In the genomic region with DNA sequence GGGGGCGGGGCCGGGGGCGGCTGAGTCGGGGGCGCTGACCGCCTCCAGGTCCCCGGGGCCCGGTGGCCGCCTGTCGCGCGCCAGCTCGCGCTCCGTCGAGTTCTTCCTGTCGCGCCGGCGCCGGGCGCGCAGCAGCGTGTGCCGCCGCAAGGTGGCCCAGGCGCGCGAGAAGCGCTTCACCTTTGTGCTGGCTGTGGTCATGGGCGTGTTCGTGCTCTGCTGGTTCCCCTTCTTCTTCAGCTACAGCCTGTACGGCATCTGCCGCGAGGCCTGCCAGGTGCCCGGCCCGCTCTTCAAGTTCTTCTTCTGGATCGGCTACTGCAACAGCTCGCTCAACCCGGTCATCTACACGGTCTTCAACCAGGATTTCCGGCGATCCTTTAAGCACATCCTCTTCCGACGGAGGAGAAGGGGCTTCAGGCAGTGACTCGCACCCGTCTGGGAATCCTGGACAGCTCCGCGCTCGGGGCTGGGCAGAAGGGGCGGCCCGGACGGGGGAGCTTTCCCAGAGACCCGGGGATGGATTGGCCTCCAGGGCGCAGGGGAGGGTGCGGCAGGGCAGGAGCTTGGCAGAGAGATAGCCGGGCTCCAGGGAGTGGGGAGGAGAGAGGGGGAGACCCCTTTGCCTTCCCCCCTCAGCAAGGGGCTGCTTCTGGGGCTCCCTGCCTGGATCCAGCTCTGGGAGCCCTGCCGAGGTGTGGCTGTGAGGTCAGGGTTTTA, we compare ENCODE assay signal across 8 cellular contexts. TPM values are rescaled to one million over a fixed set of nuclear protein-coding genes. Genes with fewer than 3 reads are reported as not detected.
DNase-seq lines count a peak whose midpoint lies in the region; ATAC-seq and TF ChIP-seq lines count a peak whose summit lies in the region.

No MANE protein-coding gene starts in this region.

- no peak overlapping the region for H3K27ac Mint-ChIP-seq in Calu3 (ENCODE audit: unreplicated experiment)
- H3K27ac Mint-ChIP-seq in central memory CD8-positive, alpha-beta T cell (ENCODE audit: low read depth), result no peak overlapping the region

- no peak overlapping the region for H3K4ac ChIP-seq in IMR-90 (ENCODE audit: low read depth, low read length)

- peak overlapping the region; percentile 51 for H2AFZ ChIP-seq in IMR-90 (replicated peaks; ENCODE audit: low read length, poor library complexity)

- in situ Hi-C loops in IMR-90 (cut with MboI; ENCODE audit: low sequenced_read_pairs), result no loop called here

- no TSS peak for BruUV-seq in Calu3 (replicated peaks; lab: Mats Ljungman, UMichigan)
- no TSS peak for BruUV-seq in IMR-90 (replicated peaks; lab: Mats Ljungman, UMichigan)

- no peaks in the 10 kb centered on the region for H3K79me1 ChIP-seq in IMR-90 (ENCODE audit: low read depth in 1 of 2, low read length in 2 of 2)

- peaks cover 2% of the 10 kb centered on the region; the same call in 1 of the 2 replicates for H3K4me1 ChIP-seq in IMR-90 (ENCODE audit: control insufficient read depth, insufficient read depth, low read length)

- H3K9ac ChIP-seq in IMR-90 (ENCODE audit: low read depth, low read length), result no peak overlapping the region

- no peak overlapping the region for H3K4me2 ChIP-seq in IMR-90 (ENCODE audit: low read depth, low read length)

- no peak overlapping the region for H3K23ac ChIP-seq in IMR-90 (ENCODE audit: low read depth, low read length)

- H4K5ac ChIP-seq in IMR-90 (ENCODE audit: low read depth, low read length), result no peak overlapping the region

- DNase-seq in Calu3, result peak; percentile 35
- DNase-seq in IMR-90, result no peak
- DNase-seq in central memory CD8-positive, alpha-beta T cell (ENCODE audit: low spot score in 2 of 2), result no peak
- peak; percentile 42 for DNase-seq in mucosa of gallbladder (ENCODE audit: low spot score)
- DNase-seq in NCI-H774 (lab: John Stamatoyannopoulos, UW), result no peak
- DNase-seq in AG08396 (ENCODE audit: low spot score), result no peak
- no peak for DNase-seq in Ammon's horn (ENCODE audit: low spot score)
- DNase-seq in HCEC 1CT, result no peak

- no peak overlapping the region for H2AK5ac ChIP-seq in IMR-90 (ENCODE audit: low read depth, low read length)

- H2AK9ac ChIP-seq in IMR-90 (replicated peaks; ENCODE audit: low read depth, low read length, poor library complexity), result no peak overlapping the region

- H3K9me3 ChIP-seq in IMR-90 (ENCODE audit: control insufficient read depth, insufficient read depth, low read length), result no peaks in the 10 kb centered on the region

- no peak overlapping the region for H4K91ac ChIP-seq in IMR-90 (ENCODE audit: insufficient read depth, low read depth, low read length)

- no peaks in the 10 kb centered on the region for H3K9me1 ChIP-seq in IMR-90 (ENCODE audit: insufficient read depth, low read length)

- H3K9me3 Mint-ChIP-seq in Calu3 (ENCODE audit: low read depth, unreplicated experiment), result no peaks in the 10 kb centered on the region
- H3K9me3 Mint-ChIP-seq in central memory CD8-positive, alpha-beta T cell, result no peaks in the 10 kb centered on the region

- POLR2A ChIA-PET in IMR-90 (lab: Charles Lee; ENCODE audit: unreplicated experiment), result no interaction called here

- WGBS in IMR-90 (ENCODE audit: extremely low coverage in 2 of 2, insufficient read length in 1 of 2), 2 experiments, result 0% methylated on average over 1 of the region's 58 CpGs; no CpG with 5 or more reads in 1 of the 2 experiments

- H3K27me3 ChIP-seq in IMR-90 (ENCODE audit: control insufficient read depth, insufficient read depth, low read length), result peaks cover 72% of the 10 kb centered on the region

- no peak overlapping the region for H3K27ac ChIP-seq in IMR-90 (ENCODE audit: insufficient read depth, low read length)

- intact Hi-C loops in Calu3 (cut with micrococcal nuclease; ENCODE audit: unreplicated experiment), result no loop called here
- intact Hi-C loops in IMR-90 (cut with micrococcal nuclease), result loop anchor here (5.0 kb wide), 1 partner anchor 180 kb away; no protein-coding TSS in a partner anchor

- peaks cover 5% of the 10 kb centered on the region for H3K36me3 Mint-ChIP-seq in Calu3 (ENCODE audit: insufficient read depth, unreplicated experiment)
- H3K36me3 Mint-ChIP-seq in central memory CD8-positive, alpha-beta T cell (ENCODE audit: insufficient read depth), result peaks cover 1% of the 10 kb centered on the region

- no peak overlapping the region for H3K14ac ChIP-seq in IMR-90 (replicated peaks; ENCODE audit: low read depth, low read length)

- no peak overlapping the region for H3K18ac ChIP-seq in IMR-90 (ENCODE audit: low read depth, low read length)

- peak overlapping the region; percentile 54 for H3K4me3 Mint-ChIP-seq in Calu3 (ENCODE audit: low read depth, unreplicated experiment)
- H3K4me3 Mint-ChIP-seq in central memory CD8-positive, alpha-beta T cell, result peak overlapping the region; percentile 65

- TF ChIP-seq RAD21 in IMR-90 (IDR thresholded peaks at IDR 0.05; ENCODE audit: low read length), result no peak

- ATAC-seq in IMR-90 (ENCODE audit: low read depth), result no peak
- ATAC-seq in central memory CD8-positive, alpha-beta T cell (replicated peaks; ENCODE audit: extremely low read depth, poor library complexity, severe bottlenecking), result no peak

- no peaks in the 10 kb centered on the region for H3K36me3 ChIP-seq in IMR-90 (ENCODE audit: control insufficient read depth, insufficient read depth, low read length)

- no peak for TF ChIP-seq CTCF in Calu3 (IDR thresholded peaks at IDR 0.05; ENCODE audit: unreplicated experiment)
- TF ChIP-seq CTCF in IMR-90 (conservative IDR thresholded peaks at IDR 0.05; ENCODE audit: low read depth, low read length), result no peak

- H3K56ac ChIP-seq in IMR-90 (ENCODE audit: extremely low read depth, insufficient read depth, low read length), result no peak overlapping the region

- H2BK20ac ChIP-seq in IMR-90 (ENCODE audit: low read depth, low read length), result no peak overlapping the region

- dilution Hi-C loops in IMR-90 (cut with HindIII; ENCODE audit: low sequenced_read_pairs, unreplicated experiment), result no loop called here

- H4K20me1 ChIP-seq in IMR-90 (ENCODE audit: insufficient read depth, low read length), result no peaks in the 10 kb centered on the region

- no peak for TF ChIP-seq POLR2A in IMR-90 (IDR thresholded peaks at IDR 0.05; ENCODE audit: low read depth, low read length)

- H2BK5ac ChIP-seq in IMR-90 (ENCODE audit: low read depth, low read length, poor library complexity, severe bottlenecking), result no peak overlapping the region

- no peak overlapping the region for H3K4me3 ChIP-seq in IMR-90 (ENCODE audit: insufficient read depth, low read depth, low read length)

- no peak overlapping the region for H2BK15ac ChIP-seq in IMR-90 (ENCODE audit: low read depth, low read length)

- CTCF ChIA-PET in Calu3 (lab: Charles Lee) (interaction anchor here (0.9 to 1.4 kb wide), 3 partner anchors 15 to 113 kb away, joined by 3 to 5 read pairs (median 3); no protein-coding TSS in a partner anchor), IMR-90 (lab: Yijun Ruan, JAX) (no interaction called here)

- no peaks in the 10 kb centered on the region for H3K4me1 Mint-ChIP-seq in Calu3 (ENCODE audit: low read depth, unreplicated experiment)
- H3K4me1 Mint-ChIP-seq in central memory CD8-positive, alpha-beta T cell, result no peaks in the 10 kb centered on the region

- no peak overlapping the region for H2BK120ac ChIP-seq in IMR-90 (ENCODE audit: low read depth, low read length)

- peaks cover 25% of the 10 kb centered on the region for H3K27me3 Mint-ChIP-seq in Calu3 (ENCODE audit: unreplicated experiment)
- H3K27me3 Mint-ChIP-seq in central memory CD8-positive, alpha-beta T cell, result peaks cover 46% of the 10 kb centered on the region

- H4K8ac ChIP-seq in IMR-90 (ENCODE audit: low read depth in 2 of 2, low read length in 2 of 2), result no peak overlapping the region

TF ChIP-seq in IMR-90, 13 proteins besides CTCF, POLR2A, EP300 and RAD21:
- no peak for TF ChIP-seq RFX5 (IDR thresholded peaks at IDR 0.05; ENCODE audit: low read depth, low read length)
- TF ChIP-seq RCOR1 (IDR thresholded peaks at IDR 0.05; ENCODE audit: insufficient replicate concordance, low read length), result no peak
- TF ChIP-seq CHD1 (IDR thresholded peaks at IDR 0.05; ENCODE audit: low read depth, low read length), result no peak
- no peak for TF ChIP-seq SMC3 (IDR thresholded peaks at IDR 0.05; ENCODE audit: low read depth, low read length)
- no peak for TF ChIP-seq FOS (IDR thresholded peaks at IDR 0.05; ENCODE audit: low read depth, low read length)
- TF ChIP-seq CEBPB (IDR thresholded peaks at IDR 0.05; ENCODE audit: low read depth, low read length), result no peak
- no peak for TF ChIP-seq USF2 (IDR thresholded peaks at IDR 0.05; ENCODE audit: low read depth, low read length)

RNA-seq across cellular contexts. Expression of gene ADRA2C, which starts 1.5 kb away (rescaled TPM):
- 2.4 and 3.4 TPM in 2 replicates for total RNA-seq in Calu3 (2022)
- under 0.01 and 0.28 TPM in 2 replicates for total RNA-seq in IMR-90 (2012; rRNA removed)
- polyA plus RNA-seq in IMR-90 (2012; rRNA removed), result 0.14 and 0.36 TPM in 2 replicates
- 0.10 and 0.22 TPM in 2 replicates for polyA plus RNA-seq in IMR-90 (2012; cell fraction: cytosol; rRNA removed)
- polyA plus RNA-seq in IMR-90 (2012; cell fraction: nucleus; rRNA removed; ENCODE audit: low replicate concordance), result 0.18 and 0.37 TPM in 2 replicates
- total RNA-seq in mucosa of gallbladder, result 6.4 TPM

Comparison
In these comparisons a context has a peak if more than half of its experiments do, and no peak if none do; other contexts are left out.
1. DNase-seq: peak in Calu3 (single experiment) and mucosa of gallbladder (single experiment); none in IMR-90 (single experiment), central memory CD8-positive, alpha-beta T cell (0 of 2), NCI-H774 (single experiment), AG08396 (single experiment), Ammon's horn (single experiment) and HCEC 1CT (single experiment).